In genomic region chr9:108933231-108933630, GRCh38 we compare ENCODE assay signal across 8 cellular contexts. TPM values are rescaled to one million over a fixed set of nuclear protein-coding genes. Genes with fewer than 3 reads are reported as not detected.
DNase-seq lines count a peak whose midpoint lies in the region; ATAC-seq, FAIRE-seq and TF ChIP-seq lines count a peak whose summit lies in the region.

No MANE protein-coding gene starts in this region.

- dilution Hi-C loops in IMR-90 (cut with HindIII; ENCODE audit: low sequenced_read_pairs, unreplicated experiment): no loop called here

- peak overlapping the region; percentile 15; the same call in 1 of the 2 replicates for H4K91ac ChIP-seq in IMR-90 (ENCODE audit: insufficient read depth, low read depth, low read length)

- H3K27me3 ChIP-seq in Caco-2 (replicated peaks; ENCODE audit: control insufficient read depth, insufficient read depth, low read length) (no peaks in the 10 kb centered on the region), IMR-90 (ENCODE audit: control insufficient read depth, insufficient read depth, low read length) (no peaks in the 10 kb centered on the region), K562 (ENCODE audit: control insufficient read depth in 2 of 2, insufficient read depth in 2 of 2, low read length in 2 of 2) (no peaks in the 10 kb centered on the region)

- WGBS in IMR-90 (ENCODE audit: extremely low coverage in 2 of 2, insufficient read length in 1 of 2), 2 experiments: 4% methylated on average over 7 of the region's 20 CpGs; no CpG with 5 or more reads in 1 of the 2 experiments
- WGBS in K562 (ENCODE audit: insufficient coverage, low coverage, missing lambda C conversion rate): under 1% methylated on average over 20 of the region's 20 CpGs

- peaks cover 47% of the 10 kb centered on the region for H3K79me2 ChIP-seq in K562 (ENCODE audit: control insufficient read depth, insufficient read depth, low read length)

- no peak for TF ChIP-seq CTCF in Caco-2 (IDR thresholded peaks at IDR 0.05; ENCODE audit: insufficient read depth in 1 of 2, low read depth in 1 of 2, low read length in 1 of 2, severe bottlenecking in 1 of 2, unreplicated experiment in 1 of 2)
- no peak for TF ChIP-seq CTCF in IMR-90 (conservative IDR thresholded peaks at IDR 0.05; ENCODE audit: low read depth, low read length)
- no peak for TF ChIP-seq CTCF in K562 (IDR thresholded peaks at IDR 0.05 in 2 of 3, conservative IDR thresholded peaks at IDR 0.05 in 1 of 3; ENCODE audit: insufficient read depth in 2 of 3, low read depth in 1 of 3, low read length in 3 of 3)

- H3K9me3 Mint-ChIP-seq in Caco-2 (ENCODE audit: unreplicated experiment): no peaks in the 10 kb centered on the region

- POLR2A ChIA-PET in Caco-2 (lab: Charles Lee): no interaction called here
- POLR2A ChIA-PET in IMR-90 (lab: Charles Lee; ENCODE audit: unreplicated experiment): no interaction called here
- POLR2A ChIA-PET in K562 (lab: Yijun Ruan, JAX): no interaction called here

- no peak overlapping the region for H2BK120ac ChIP-seq in IMR-90 (ENCODE audit: low read depth, low read length)

- no peaks in the 10 kb centered on the region for H3K27me3 Mint-ChIP-seq in Caco-2 (ENCODE audit: insufficient read depth, unreplicated experiment)

- H3K4me3 ChIP-seq in Caco-2 (ENCODE audit: low read depth, low read length) (peak overlapping the region; percentile 98), IMR-90 (ENCODE audit: insufficient read depth, low read depth, low read length) (peak overlapping the region; percentile 95), K562 (peak overlapping the region; percentile 86)

- no peak; the same call in 1 of the 2 replicates for ATAC-seq in IMR-90 (ENCODE audit: low read depth)
- ATAC-seq in K562: peak; percentile 22
- ATAC-seq in GM18870 (IDR thresholded peaks at IDR 0.05; ENCODE audit: unreplicated experiment): no peak
- ATAC-seq in GM18909 (IDR thresholded peaks at IDR 0.05; ENCODE audit: poor library complexity, unreplicated experiment): no peak

- no peak overlapping the region for H2BK20ac ChIP-seq in IMR-90 (ENCODE audit: low read depth, low read length)

- no peaks in the 10 kb centered on the region for H3K9me3 ChIP-seq in Caco-2
- H3K9me3 ChIP-seq in IMR-90 (ENCODE audit: control insufficient read depth, insufficient read depth, low read length): no peaks in the 10 kb centered on the region
- no peaks in the 10 kb centered on the region for H3K9me3 ChIP-seq in K562 (replicated peaks; ENCODE audit: control insufficient read depth, insufficient read depth, low read depth, low read length)

- no peak overlapping the region for H4K5ac ChIP-seq in IMR-90 (ENCODE audit: low read depth, low read length)

- no peak overlapping the region for H2BK15ac ChIP-seq in IMR-90 (ENCODE audit: low read depth, low read length)

- H3K36me3 Mint-ChIP-seq in Caco-2 (ENCODE audit: insufficient read depth, unreplicated experiment): peaks cover 38% of the 10 kb centered on the region

- no TSS peak for BruUV-seq in Caco-2 (replicated peaks; lab: Mats Ljungman, UMichigan)
- no TSS peak for BruUV-seq in IMR-90 (replicated peaks; lab: Mats Ljungman, UMichigan)
- no TSS peak for BruUV-seq in K562 (replicated peaks; lab: Mats Ljungman, UMichigan)

- intact Hi-C loops in Caco-2 (cut with micrococcal nuclease; ENCODE audit: unreplicated experiment) (loop anchor here (5.0 kb wide), 2 partner anchors 46 to 81 kb away; no protein-coding TSS in a partner anchor), IMR-90 (cut with micrococcal nuclease) (loop anchor here (5.0 kb wide), 1 partner anchor 389 kb away; the partner anchor contains the start of gene EPB41L4B), K562 (cut with micrococcal nuclease) (loop anchor here (5.0 kb wide), 2 partner anchors 79 to 264 kb away; partner anchors contain the start of gene CTNNAL1)

- peak overlapping the region; percentile 49 to 84; a peak in 2 of 4 replicates for H4K8ac ChIP-seq in IMR-90 (ENCODE audit: low read depth in 2 of 2, low read length in 2 of 2)

- no peak for TF ChIP-seq EP300 in K562 (IDR thresholded peaks at IDR 0.05; ENCODE audit: low read length)

- peaks cover 16 to 42% of the 10 kb centered on the region in 2 experiments for H3K79me1 ChIP-seq in IMR-90 (ENCODE audit: low read depth in 1 of 2, low read length in 2 of 2)

- H2AK5ac ChIP-seq in IMR-90 (ENCODE audit: low read depth, low read length): peak overlapping the region; percentile 38; the same call in 1 of the 2 replicates

- peak; percentile 26 for FAIRE-seq in K562 (lab: Jason Lieb, UNC)

- H3K36me3 ChIP-seq in Caco-2 (ENCODE audit: control insufficient read depth, insufficient read depth, low read length) (no peaks in the 10 kb centered on the region; the same call in 1 of the 2 replicates), IMR-90 (ENCODE audit: control insufficient read depth, insufficient read depth, low read length) (peaks cover 3% of the 10 kb centered on the region), K562 (ENCODE audit: control insufficient read depth, insufficient read depth, low read length) (peaks cover 47% of the 10 kb centered on the region)

- peak overlapping the region; percentile 92 for H3K14ac ChIP-seq in IMR-90 (replicated peaks; ENCODE audit: low read depth, low read length)

- H2BK5ac ChIP-seq in IMR-90 (ENCODE audit: low read depth, low read length, poor library complexity, severe bottlenecking): peak overlapping the region; percentile 12

- no peak for TF ChIP-seq POLR2A in IMR-90 (IDR thresholded peaks at IDR 0.05; ENCODE audit: low read depth, low read length)
- no peak for TF ChIP-seq POLR2A in K562 (conservative IDR thresholded peaks at IDR 0.05)

- H2AFZ ChIP-seq in IMR-90 (replicated peaks; ENCODE audit: low read length, poor library complexity) (peak overlapping the region; percentile 100), K562 (ENCODE audit: low read depth, low read length) (peak overlapping the region; percentile 97)

- CTCF ChIA-PET in Caco-2 (lab: Charles Lee) (no interaction called here), IMR-90 (lab: Yijun Ruan, JAX) (no interaction called here), K562 (lab: Yijun Ruan, JAX; ENCODE audit: low intra/inter-chr PET ratio) (no interaction called here)

- TF ChIP-seq RAD21 in IMR-90 (IDR thresholded peaks at IDR 0.05; ENCODE audit: low read length): no peak
- no peak for TF ChIP-seq RAD21 in K562 (CRISPR knock-in tag; conservative IDR thresholded peaks at IDR 0.05 in 1 of 2, IDR thresholded peaks at IDR 0.05 in 1 of 2)

- H3K4me1 Mint-ChIP-seq in Caco-2 (ENCODE audit: low read depth, unreplicated experiment): peaks cover 16% of the 10 kb centered on the region

- H3K4me3 Mint-ChIP-seq in Caco-2 (ENCODE audit: unreplicated experiment): peak overlapping the region; percentile 93

- H3K18ac ChIP-seq in IMR-90 (ENCODE audit: low read depth, low read length): no peak overlapping the region

- H3K9ac ChIP-seq in IMR-90 (ENCODE audit: low read depth, low read length) (peak overlapping the region; percentile 93), K562 (ENCODE audit: insufficient read depth in 1 of 2, low read depth in 2 of 2, low read length in 2 of 2) (peak overlapping the region; percentile 83 to 94)

- 0 out of 2 replicates have a peak, but pooled peaks cover 4% of the 10 kb centered on the region for H3K9me1 ChIP-seq in IMR-90 (ENCODE audit: insufficient read depth, low read length)
- H3K9me1 ChIP-seq in K562 (ENCODE audit: control insufficient read depth, insufficient read depth, low read length): no peaks in the 10 kb centered on the region

- peak overlapping the region; percentile 92 for H3K27ac ChIP-seq in IMR-90 (ENCODE audit: insufficient read depth, low read length)
- H3K27ac ChIP-seq in K562 (ENCODE audit: extremely low read depth, low read depth, low read length): peak overlapping the region; percentile 79
- H3K27ac ChIP-seq in temporal lobe (ENCODE audit: low read depth, low read length): peak overlapping the region; percentile 69

- DNase-seq in Caco-2 (no peak), IMR-90 (peak; percentile 40), K562 (ENCODE audit: extremely low read depth in 1 of 4, low spot score in 3 of 4) (peak in 1 of 4 experiments; percentile 30), kidney tubule cell (ENCODE audit: low spot score) (peak; percentile 23), iPS-NIHi11 (ENCODE audit: low spot score) (no peak)

- peak overlapping the region; percentile 94 for H3K23ac ChIP-seq in IMR-90 (ENCODE audit: low read depth, low read length)

- H3K4me1 ChIP-seq in Caco-2 (peaks cover 9% of the 10 kb centered on the region), IMR-90 (ENCODE audit: control insufficient read depth, insufficient read depth, low read length) (no peaks in the 10 kb centered on the region; the same call in 1 of the 2 replicates), K562 (replicated peaks in 1 of 2; ENCODE audit: control insufficient read depth in 2 of 2, insufficient read depth in 2 of 2, low read length in 2 of 2) (peaks cover 0 to 12% of the 10 kb centered on the region in 2 experiments; a peak in 4 of 5 replicates)

- peak overlapping the region; percentile 91 for H3K27ac Mint-ChIP-seq in Caco-2 (ENCODE audit: unreplicated experiment)

- H4K20me1 ChIP-seq in IMR-90 (ENCODE audit: insufficient read depth, low read length) (no peaks in the 10 kb centered on the region; the same call in 1 of the 2 replicates), K562 (replicated peaks; ENCODE audit: control insufficient read depth, insufficient read depth, low read length) (no peaks in the 10 kb centered on the region)

- in situ Hi-C loops in IMR-90 (cut with MboI; ENCODE audit: low sequenced_read_pairs) (no loop called here), K562 (cut with MboI) (no loop called here)

- H3K4me2 ChIP-seq in IMR-90 (ENCODE audit: low read depth, low read length) (peak overlapping the region; percentile 94), K562 (ENCODE audit: insufficient read depth, low read length) (peak overlapping the region; percentile 99)

- H3K56ac ChIP-seq in IMR-90 (ENCODE audit: extremely low read depth, insufficient read depth, low read length): peak overlapping the region; percentile 26; the same call in 1 of the 2 replicates

- peak overlapping the region; percentile 80 for H2AK9ac ChIP-seq in IMR-90 (replicated peaks; ENCODE audit: low read depth, low read length, poor library complexity)

- peak overlapping the region; percentile 96 for H3K4ac ChIP-seq in IMR-90 (ENCODE audit: low read depth, low read length)

RNA-seq across cellular contexts. Expression of gene ELP1, which starts 0.7 kb away (rescaled TPM):
- total RNA-seq in Caco-2 (2022) (27.6 and 29.1 TPM in 2 replicates), IMR-90 (2012; rRNA removed) (39.7 and 43.2 TPM in 2 replicates), K562 (2014; rRNA removed) (35.8 and 40.8 TPM in 2 replicates), K562 (2014; rRNA removed; fragmentation: Illumina TruSeq; extraction: Trizol) (37.2 and 39.7 TPM in 2 replicates), K562 (2015; rRNA removed; fragmentation: Illumina TruSeq; extraction: Trizol) (39.0 and 41.7 TPM in 2 replicates), K562 (2021) (33.4 and 38.6 TPM in 2 replicates), temporal lobe (46.0 TPM)
- polyA plus RNA-seq in IMR-90 (2012; rRNA removed) (15.3 and 20.0 TPM in 2 replicates), K562 (2011; rRNA removed) (43.7 and 48.6 TPM in 2 replicates), K562 (2014; fragmentation: Illumina TruSeq; extraction: Trizol) (35.4 and 45.3 TPM in 2 replicates), K562 (2014; fragmentation: Nextera tagmentation; extraction: Ambion mirVana) (10 to 100 TPM; 17.0 to 25.0 TPM), K562 (2014; rRNA removed) (30.9 and 46.6 TPM in 2 replicates)
- polyA plus RNA-seq in IMR-90 (2012; cell fraction: cytosol; rRNA removed): 4.1 and 8.9 TPM in 2 replicates
- polyA plus RNA-seq in IMR-90 (2012; cell fraction: nucleus; rRNA removed; ENCODE audit: low replicate concordance): 12.8 and 56.7 TPM in 2 replicates
- 23.2 and 58.4 TPM in 2 replicates for total RNA-seq in K562 (2011; cell fraction: chromatin; rRNA removed; ENCODE audit: low replicate concordance)
- total RNA-seq in K562 (2011; cell fraction: nucleolus; rRNA removed): 19.3 and 26.2 TPM in 2 replicates
- 22.3 and 25.3 TPM in 2 replicates for total RNA-seq in K562 (2011; cell fraction: nucleoplasm; rRNA removed)
- 16.6 and 24.1 TPM in 2 replicates for polyA plus RNA-seq in K562 (2011; cell fraction: cytosol; rRNA removed)
- 85.3 and 134 TPM in 2 replicates for polyA plus RNA-seq in K562 (2011; cell fraction: nucleus; rRNA removed)
- 25.3 and 34.9 TPM in 2 replicates for polyA plus RNA-seq in K562 (2012)
- polyA minus RNA-seq in K562 (2011; rRNA and poly(A)+ RNA removed): 54.1 and 70.2 TPM in 2 replicates
- 23.1 and 28.1 TPM in 2 replicates for polyA minus RNA-seq in K562 (2011; cell fraction: cytosol; rRNA and poly(A)+ RNA removed)
- 21.0 and 36.7 TPM in 2 replicates for polyA minus RNA-seq in K562 (2011; cell fraction: nucleus; rRNA and poly(A)+ RNA removed)

RNA-seq across cellular contexts. Expression of gene ABITRAM, which starts 1.0 kb away (rescaled TPM):
- total RNA-seq in Caco-2 (2022) (16.9 and 20.5 TPM in 2 replicates), IMR-90 (2012; rRNA removed) (8.6 TPM in 2 replicates), K562 (2014; rRNA removed) (8.9 and 12.9 TPM in 2 replicates), K562 (2014; rRNA removed; fragmentation: Illumina TruSeq; extraction: Trizol) (24.2 and 24.9 TPM in 2 replicates), K562 (2015; rRNA removed; fragmentation: Illumina TruSeq; extraction: Trizol) (26.4 and 28.9 TPM in 2 replicates), K562 (2021) (18.6 and 19.7 TPM in 2 replicates), temporal lobe (4.9 TPM)
- polyA plus RNA-seq in IMR-90 (2012; rRNA removed) (8.8 and 10.3 TPM in 2 replicates), K562 (2011; rRNA removed) (44.7 and 46.9 TPM in 2 replicates), K562 (2014; fragmentation: Illumina TruSeq; extraction: Trizol) (37.7 and 47.6 TPM in 2 replicates), K562 (2014; fragmentation: Nextera tagmentation; extraction: Ambion mirVana) (10 to 100 TPM; 26.5 to 34.4 TPM), K562 (2014; rRNA removed) (27.2 and 28.4 TPM in 2 replicates)
- polyA plus RNA-seq in IMR-90 (2012; cell fraction: cytosol; rRNA removed): 2.4 and 3.0 TPM in 2 replicates
- polyA plus RNA-seq in IMR-90 (2012; cell fraction: nucleus; rRNA removed; ENCODE audit: low replicate concordance): 1.5 and 12.7 TPM in 2 replicates
- total RNA-seq in K562 (2011; cell fraction: chromatin; rRNA removed; ENCODE audit: low replicate concordance): 15.3 and 26.6 TPM in 2 replicates
- 9.3 and 11.4 TPM in 2 replicates for total RNA-seq in K562 (2011; cell fraction: nucleolus; rRNA removed)
- 12.2 and 21.4 TPM in 2 replicates for total RNA-seq in K562 (2011; cell fraction: nucleoplasm; rRNA removed)
- 13.3 and 22.9 TPM in 2 replicates for polyA plus RNA-seq in K562 (2011; cell fraction: cytosol; rRNA removed)
- polyA plus RNA-seq in K562 (2011; cell fraction: nucleus; rRNA removed): 25.4 and 43.5 TPM in 2 replicates
- 23.3 and 27.1 TPM in 2 replicates for polyA plus RNA-seq in K562 (2012)
- 20.4 and 22.9 TPM in 2 replicates for polyA minus RNA-seq in K562 (2011; rRNA and poly(A)+ RNA removed)
- 5.2 and 8.6 TPM in 2 replicates for polyA minus RNA-seq in K562 (2011; cell fraction: cytosol; rRNA and poly(A)+ RNA removed)
- 6.7 and 15.1 TPM in 2 replicates for polyA minus RNA-seq in K562 (2011; cell fraction: nucleus; rRNA and poly(A)+ RNA removed)

Comparison
In these comparisons a context has a peak if more than half of its experiments do, and no peak if none do; other contexts are left out.
1. DNase-seq: peak in IMR-90 (single experiment) and kidney tubule cell (single experiment); none in Caco-2 (0 of 2) and iPS-NIHi11 (single experiment).
2. Peak in every context shown above with its lines, with median percentiles within 50 percentile points of each other: H3K4me3 ChIP-seq and H3K27ac ChIP-seq.